27 cellular contexts compared by ENCODE assay signal in genomic region chr5:63794979-63795378, GRCh38.
"Had no signal": no experiment of that assay in that cellular context is flagged by ENCODE, and none has a peak within 500 bp of the region (broad histone marks: within the 10 kb centered on the region; RNA-seq: fewer than 3 reads in every experiment).

No MANE protein-coding gene starts in this region.

- DNase-seq: stimulated activated CD4-positive, alpha-beta T cell treated with anti-CD3 and anti-CD28 coated beads, Interleukin-2, amount 100 ng/mL, for 48 hours; stimulated activated CD4-positive, alpha-beta T cell treated with anti-CD3 and anti-CD28 coated beads, Interleukin-4, amount 100 ng/mL, for 1 hour; stimulated activated CD4-positive, alpha-beta T cell treated with anti-CD3 and anti-CD28 coated beads, Interleukin-4, amount 100 ng/mL, for 24 hours; stimulated activated CD4-positive, alpha-beta T cell treated with anti-CD3 and anti-CD28 coated beads, Interleukin-4, amount 100 ng/mL, for 4 hours; stimulated activated CD8-positive, alpha-beta memory T cell treated with anti-CD3 and anti-CD28 coated beads, Interleukin-4, amount 100 ng/mL, for 48 hours; stimulated activated naive B cell treated with anti-CD40 and anti-IgM and Interleukin-4, amounts not matched to agents 10 μg/mL and 1 μg/mL and 100 μg/mL, for 72 hours; stimulated activated naive CD4-positive, alpha-beta T cell; stimulated activated naive CD4-positive, alpha-beta T cell treated with Interleukin-2 at 50 U/mL for 16 hours; stimulated activated naive CD8-positive, alpha-beta T cell treated with anti-CD3 and anti-CD28 coated beads, Interleukin-15, amount 100 ng/mL, for 72 hours; stimulated activated naive CD8-positive, alpha-beta T cell treated with anti-CD3 and anti-CD28 coated beads, Interleukin-15, Interleukin-2, amounts not matched to agents 100 U/mL and 50 U/mL, for 24 hours; stomach; substantia nigra; testis; thyroid gland; tibial artery; transverse colon; trophoblast cell; upper lobe of left lung; upper lobe of right lung; uterus had no signal

- H3K27me3 ChIP-seq: stomach, suprapubic skin, testis, thyroid gland, tibial artery, tibial nerve, transverse colon, upper lobe of left lung, upper lobe of right lung, uterus, vagina had no signal

- H3K36me3 ChIP-seq: stomach, suprapubic skin, thoracic aorta, thyroid gland, tibial artery, tibial nerve, transverse colon, upper lobe of left lung, upper lobe of right lung, uterus, vagina had no signal

- FAIRE-seq: urothelium cell line had no signal

- H3K4me1 ChIP-seq: stomach, suprapubic skin, testis, thyroid gland, tibial artery, tibial nerve, transverse colon, upper lobe of left lung, upper lobe of right lung, uterus, vagina had no signal

- ATAC-seq: stimulated activated effector memory CD8-positive, alpha-beta T cell treated with anti-CD3 and anti-CD28 coated beads, Interleukin-12 subunit alpha, Interleukin-12 subunit beta, amount 100 ng/mL, for 72 hours; stimulated activated memory B cell treated with anti-CD40 and anti-IgM and Interleukin-4, amounts not matched to agents 10 μg/mL and 1 μg/mL and 100 μg/mL, for 72 hours; stimulated activated naive B cell treated with anti-CD40 and anti-IgM and Interleukin-4, amounts not matched to agents 10 μg/mL and 1 μg/mL and 100 μg/mL, for 72 hours; stimulated activated naive CD8-positive, alpha-beta T cell treated with anti-CD3 and anti-CD28 coated beads, Interleukin-15, amount 100 ng/mL, for 72 hours; stimulated activated naive CD8-positive, alpha-beta T cell treated with anti-CD3 and anti-CD28 coated beads, Interleukin-15, Interleukin-2, amounts not matched to agents 100 U/mL and 50 U/mL, for 24 hours; upper lobe of right lung had no signal

- H3K4me3 ChIP-seq: stomach, suprapubic skin, testis, thoracic aorta, thyroid gland, tibial artery, tibial nerve, transverse colon, upper lobe of left lung, upper lobe of right lung, uterus, vagina had no signal

- H3K27ac ChIP-seq: stomach, suprapubic skin, testis, thoracic aorta, thyroid gland, tibial artery, tibial nerve, transverse colon, upper lobe of left lung, upper lobe of right lung, uterus, vagina had no signal

- H3K9me3 ChIP-seq: testis, thoracic aorta, thyroid gland, tibial artery, transverse colon, uterus, vagina had no signal
